8 cellular contexts compared by ENCODE assay signal in the genomic region with DNA sequence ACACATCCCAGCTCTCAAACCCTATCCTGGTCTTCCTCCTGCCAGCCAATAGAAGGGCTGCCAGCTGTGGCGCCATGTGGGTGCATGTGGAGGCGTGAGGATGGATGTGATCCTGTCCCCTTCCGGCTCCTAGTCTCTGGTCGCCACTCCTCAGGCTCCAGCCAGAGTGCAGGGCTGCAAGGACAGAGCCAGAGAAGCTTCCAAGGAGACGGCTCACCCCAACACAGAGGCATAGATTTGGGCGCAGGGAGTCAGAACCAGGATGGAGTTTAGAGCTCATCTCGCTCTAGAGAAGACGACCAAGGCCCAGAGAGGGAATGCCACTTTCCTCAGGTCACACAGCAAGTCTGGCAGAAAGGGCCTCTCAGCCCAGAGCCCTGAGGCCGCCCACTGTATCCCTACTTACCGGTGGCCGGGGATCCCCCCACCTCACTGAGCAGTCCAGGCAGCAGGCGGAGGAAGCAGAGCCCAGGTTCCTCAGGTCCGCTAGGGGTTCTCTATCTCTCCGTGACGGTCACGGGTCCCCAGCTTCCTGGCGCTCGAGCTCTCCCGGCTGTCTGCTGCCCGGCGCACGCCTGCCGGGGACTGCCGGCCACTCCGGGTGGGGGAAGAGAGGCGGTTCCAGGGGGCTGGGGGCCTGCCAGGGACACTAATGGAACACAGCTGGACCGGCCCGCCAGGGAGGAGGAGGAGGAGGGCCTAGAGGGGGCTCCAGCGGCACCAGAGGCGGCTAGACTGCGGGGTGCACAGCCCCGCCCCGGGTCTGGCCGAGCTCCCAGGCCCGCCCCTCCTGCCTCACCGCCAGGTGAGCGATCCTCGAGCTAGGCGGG. TPM values are rescaled to one million over a fixed set of nuclear protein-coding genes. Genes with fewer than 3 reads are reported as not detected.
A peak's percentile ranks its signal among the peaks of the same experiment; 100 is the strongest.
DNase-seq lines count a peak whose midpoint lies in the region; ATAC-seq and TF ChIP-seq lines count a peak whose summit lies in the region.

A gene (minus strand): TSS at position 587 of the 830 bp plus-strand sequence. CDS start 1,824 bp downstream, outside the sequence.

- H3K36me3 ChIP-seq in brain microvascular endothelial cell (replicated peaks) = no peaks in the 10 kb centered on the region
- H3K36me3 ChIP-seq in skeletal muscle tissue (ENCODE audit: control insufficient read depth in 3 of 3, insufficient read depth in 3 of 3, low read length in 3 of 3) = peaks cover 0 to 2% (median 0%) of the 10 kb centered on the region in 3 donors

- intact Hi-C loops in activated CD4-positive, alpha-beta memory T cell treated with anti-CD3 and anti-CD28 coated beads for 36 hours (cut with micrococcal nuclease) = loop anchor here (2.0 to 10.0 kb wide), 2 partner anchors 85 to 139 kb away; no protein-coding TSS in a partner anchor
- intact Hi-C loops in CD4-positive, alpha-beta T cell (cut with DNase I, micrococcal nuclease) = no loop called here

- H3K36me3 Mint-ChIP-seq in activated CD4-positive, alpha-beta memory T cell treated with anti-CD3 and anti-CD28 coated beads for 36 hours = no peaks in the 10 kb centered on the region
- no peaks in the 10 kb centered on the region for H3K36me3 Mint-ChIP-seq in activated CD4-positive, alpha-beta memory T cell treated with anti-CD3 and anti-CD28 coated beads, Interleukin-2, amount 10 ng/mL, durations not matched to agents 7 days and 5 days (ENCODE audit: low read depth)
- H3K36me3 Mint-ChIP-seq in CD4-positive, alpha-beta T cell (ENCODE audit: low read depth) = no peaks in the 10 kb centered on the region

- peaks cover 47% of the 10 kb centered on the region for H3K4me1 Mint-ChIP-seq in activated CD4-positive, alpha-beta memory T cell treated with anti-CD3 and anti-CD28 coated beads for 36 hours (ENCODE audit: low read depth)
- H3K4me1 Mint-ChIP-seq in activated CD4-positive, alpha-beta memory T cell treated with anti-CD3 and anti-CD28 coated beads, Interleukin-2, amount 10 ng/mL, durations not matched to agents 7 days and 5 days = peaks cover 51% of the 10 kb centered on the region
- peaks cover 42% of the 10 kb centered on the region for H3K4me1 Mint-ChIP-seq in CD4-positive, alpha-beta T cell (ENCODE audit: low read depth)

- no peaks in the 10 kb centered on the region for H3K9me3 Mint-ChIP-seq in activated CD4-positive, alpha-beta memory T cell treated with anti-CD3 and anti-CD28 coated beads for 36 hours
- no peaks in the 10 kb centered on the region for H3K9me3 Mint-ChIP-seq in activated CD4-positive, alpha-beta memory T cell treated with anti-CD3 and anti-CD28 coated beads, Interleukin-2, amount 10 ng/mL, durations not matched to agents 7 days and 5 days
- no peaks in the 10 kb centered on the region for H3K9me3 Mint-ChIP-seq in CD4-positive, alpha-beta T cell

- H3K9ac ChIP-seq in skeletal muscle tissue (ENCODE audit: low read depth in 1 of 3, low read length in 3 of 3) = peak within 1 kb of the TSS; percentile 38 to 73 (median 66)

- H3K27ac Mint-ChIP-seq in activated CD4-positive, alpha-beta memory T cell treated with anti-CD3 and anti-CD28 coated beads for 36 hours = no peak within 1 kb of the TSS
- no peak within 1 kb of the TSS for H3K27ac Mint-ChIP-seq in activated CD4-positive, alpha-beta memory T cell treated with anti-CD3 and anti-CD28 coated beads, Interleukin-2, amount 10 ng/mL, durations not matched to agents 7 days and 5 days
- H3K27ac Mint-ChIP-seq in CD4-positive, alpha-beta T cell = no peak within 1 kb of the TSS

- H3K27me3 ChIP-seq in brain microvascular endothelial cell (replicated peaks) (no peaks in the 10 kb centered on the region), skeletal muscle tissue (ENCODE audit: control insufficient read depth in 3 of 3, insufficient read depth in 3 of 3, low read length in 3 of 3) (no peaks in the 10 kb centered on the region)
- peaks cover 23% of the 10 kb centered on the region for H3K27me3 ChIP-seq in CD4-positive, alpha-beta T cell (ENCODE audit: control insufficient read depth, insufficient read depth, low read length)

- no peak for TF ChIP-seq CTCF in brain microvascular endothelial cell (IDR thresholded peaks at IDR 0.05; ENCODE audit: low read depth, low read length, missing control alignments)
- TF ChIP-seq CTCF in CD4-positive, alpha-beta T cell (IDR thresholded peaks at IDR 0.05) = no peak

- H3K9me3 ChIP-seq in skeletal muscle tissue (ENCODE audit: control insufficient read depth in 3 of 3, low read length in 3 of 3) = no peaks in the 10 kb centered on the region
- H3K9me3 ChIP-seq in CD4-positive, alpha-beta T cell (ENCODE audit: control insufficient read depth, low read length) = no peaks in the 10 kb centered on the region

- peak within 1 kb of the TSS; percentile 55 for H3K4me3 ChIP-seq in brain microvascular endothelial cell (ENCODE audit: low read depth, low read length)
- peak within 1 kb of the TSS; percentile 60 to 71 (median 66) for H3K4me3 ChIP-seq in skeletal muscle tissue (ENCODE audit: low read length in 3 of 3)

- peak within 1 kb of the TSS; percentile 17 for H3K4me3 Mint-ChIP-seq in activated CD4-positive, alpha-beta memory T cell treated with anti-CD3 and anti-CD28 coated beads for 36 hours
- H3K4me3 Mint-ChIP-seq in activated CD4-positive, alpha-beta memory T cell treated with anti-CD3 and anti-CD28 coated beads, Interleukin-2, amount 10 ng/mL, durations not matched to agents 7 days and 5 days = no peak within 1 kb of the TSS
- H3K4me3 Mint-ChIP-seq in CD4-positive, alpha-beta T cell = no peak within 1 kb of the TSS

- no peak for ATAC-seq in GM21528 (IDR thresholded peaks at IDR 0.05; ENCODE audit: low FRiP score, unreplicated experiment)
- ATAC-seq in CD4-positive, alpha-beta T cell (ENCODE audit: poor library complexity) = no peak

- H3K4me1 ChIP-seq in skeletal muscle tissue (ENCODE audit: control insufficient read depth in 3 of 3, insufficient read depth in 3 of 3, low read length in 3 of 3) = peaks cover 38 to 52% (median 50%) of the 10 kb centered on the region in 3 donors

- CTCF ChIA-PET in activated CD4-positive, alpha-beta memory T cell treated with anti-CD3 and anti-CD28 coated beads for 36 hours (lab: Charles Lee) = interaction anchor here (0.8 to 5.5 kb wide), 5 partner anchors 14 to 140 kb away, joined by 3 to 26 read pairs (median 3); no protein-coding TSS in a partner anchor
- CTCF ChIA-PET in activated CD4-positive, alpha-beta memory T cell treated with anti-CD3 and anti-CD28 coated beads, Interleukin-2, amount 10 ng/mL, durations not matched to agents 7 days and 5 days (lab: Charles Lee) = interaction anchor here (0.5 to 2.2 kb wide), 6 partner anchors 42 to 534 kb away, joined by 3 to 10 read pairs (median 5); no protein-coding TSS in a partner anchor
- CTCF ChIA-PET in CD4-positive, alpha-beta T cell (lab: Charles Lee) = interaction anchor here (1.9 kb wide), 1 partner anchor 11 kb away, joined by 7 read pairs; no protein-coding TSS in a partner anchor

- POLR2A ChIA-PET in activated CD4-positive, alpha-beta memory T cell treated with anti-CD3 and anti-CD28 coated beads for 36 hours (lab: Charles Lee) = no interaction called here
- POLR2A ChIA-PET in activated CD4-positive, alpha-beta memory T cell treated with anti-CD3 and anti-CD28 coated beads, Interleukin-2, amount 10 ng/mL, durations not matched to agents 7 days and 5 days (lab: Charles Lee) = interaction anchor here (1.0 to 1.5 kb wide), 2 partner anchors 59 kb away, joined by 3 to 6 read pairs; a partner anchor contains a TSS
- POLR2A ChIA-PET in CD4-positive, alpha-beta T cell (lab: Charles Lee) = interaction anchor here (0.6 kb wide), 1 partner anchor 59 kb away, joined by 3 read pairs; no protein-coding TSS in a partner anchor

- peak within 1 kb of the TSS; percentile 61 for H3K27ac ChIP-seq in brain microvascular endothelial cell
- H3K27ac ChIP-seq in skeletal muscle tissue (ENCODE audit: low read depth, low read length) = peak within 1 kb of the TSS; percentile 75
- no peak within 1 kb of the TSS for H3K27ac ChIP-seq in CD4-positive, alpha-beta T cell (ENCODE audit: low read depth, low read length)

- DNase-seq in activated CD4-positive, alpha-beta memory T cell treated with anti-CD3 and anti-CD28 coated beads for 36 hours = no peak
- no peak for DNase-seq in activated CD4-positive, alpha-beta memory T cell treated with anti-CD3 and anti-CD28 coated beads, Interleukin-2, amount 10 ng/mL, durations not matched to agents 7 days and 5 days
- no peak for DNase-seq in brain microvascular endothelial cell
- peak; percentile 89 for DNase-seq in iPS-NIHi11 (ENCODE audit: low spot score)
- DNase-seq in CD4-positive, alpha-beta T cell = no peak
- no peak for DNase-seq in cortex of kidney (lab: John Stamatoyannopoulos, UW)

- H3K27me3 Mint-ChIP-seq in activated CD4-positive, alpha-beta memory T cell treated with anti-CD3 and anti-CD28 coated beads for 36 hours = peaks cover 26% of the 10 kb centered on the region
- H3K27me3 Mint-ChIP-seq in activated CD4-positive, alpha-beta memory T cell treated with anti-CD3 and anti-CD28 coated beads, Interleukin-2, amount 10 ng/mL, durations not matched to agents 7 days and 5 days = peaks cover 38% of the 10 kb centered on the region
- peaks cover 57% of the 10 kb centered on the region for H3K27me3 Mint-ChIP-seq in CD4-positive, alpha-beta T cell

- in situ Hi-C loops in brain microvascular endothelial cell (cut with HindIII; ENCODE audit: low pct_ligation_motif_present, low sequenced_read_pairs) = no loop called here

RNA-seq across cellular contexts. Expression of the gene that starts here (rescaled TPM):
- total RNA-seq in activated CD4-positive, alpha-beta memory T cell treated with anti-CD3 and anti-CD28 coated beads for 36 hours = under 1 TPM; 0.12 to 0.45 TPM
- total RNA-seq in activated CD4-positive, alpha-beta memory T cell treated with anti-CD3 and anti-CD28 coated beads, Interleukin-2, amount 10 ng/mL, durations not matched to agents 7 days and 5 days = not detected
- 91.9 TPM for total RNA-seq in skeletal muscle tissue
- total RNA-seq in CD4-positive, alpha-beta T cell = not detected

Comparison
In these comparisons a context has a peak if more than half of its experiments do, and no peak if none do; other contexts are left out.
1. RNA of the gene that starts here (total RNA-seq): 91.9 TPM in skeletal muscle tissue (single experiment); 0.12 to 0.45 TPM in activated CD4-positive, alpha-beta memory T cell treated with anti-CD3 and anti-CD28 coated beads for 36 hours, not detected in CD4-positive, alpha-beta T cell and not detected in activated CD4-positive, alpha-beta memory T cell treated with anti-CD3 and anti-CD28 coated beads, Interleukin-2, amount 10 ng/mL, durations not matched to agents 7 days and 5 days; every median in the first group is over 10 times any median in the second.